Comparison of ENCODE assay signal across 21 cellular contexts in the genomic region with DNA sequence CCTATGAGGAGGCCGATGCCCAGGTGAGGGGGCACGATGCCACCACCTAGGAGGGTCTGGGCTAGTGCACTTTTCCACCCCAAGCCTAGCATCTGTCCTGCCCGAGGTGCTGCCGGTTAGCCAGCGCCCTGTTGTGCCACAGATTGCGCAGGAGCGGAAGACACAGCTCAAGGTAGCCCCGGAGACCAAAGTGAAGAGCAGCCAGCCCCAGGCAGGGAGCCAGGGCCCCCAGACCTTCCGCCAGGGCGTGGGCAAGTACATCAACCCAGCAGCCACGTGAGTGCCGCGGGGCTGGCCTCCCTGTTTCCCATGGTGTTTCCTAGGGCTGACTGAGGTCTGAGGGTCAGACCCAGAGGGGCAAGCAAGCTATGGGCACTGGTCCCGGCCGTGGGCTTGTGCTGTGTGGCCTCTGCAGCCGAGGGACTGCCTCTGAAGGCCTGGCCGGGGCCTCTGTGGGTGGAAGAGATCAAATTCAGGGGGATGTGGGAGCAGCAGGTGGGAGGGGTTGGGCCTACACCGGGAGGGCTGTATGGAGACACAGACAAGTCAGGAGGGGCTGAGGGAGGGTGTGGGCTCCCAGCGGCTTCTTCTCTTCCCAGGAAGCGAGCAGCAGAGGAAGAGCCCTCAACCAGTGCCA. TPM values are rescaled to one million over a fixed set of nuclear protein-coding genes. Genes with fewer than 3 reads are reported as not detected.
DNase-seq lines count a peak whose midpoint lies in the region; ATAC-seq, FAIRE-seq and TF ChIP-seq lines count a peak whose summit lies in the region.
"Had no signal": no experiment of that assay in that cellular context is flagged by ENCODE, and none has a peak within 500 bp of the region (broad histone marks: within the 10 kb centered on the region; RNA-seq: fewer than 3 reads in every experiment).

No MANE protein-coding gene starts in this region.

- peaks cover 13% of the 10 kb centered on the region for H4K20me1 ChIP-seq in K562 (replicated peaks; ENCODE audit: control insufficient read depth, insufficient read depth, low read length)

- H3K23ac ChIP-seq in neuronal stem cell (ENCODE audit: low read depth, low read length, poor library complexity): peak overlapping the region; percentile 99

- H3K27me3 ChIP-seq in K562 (ENCODE audit: control insufficient read depth in 2 of 2, insufficient read depth in 2 of 2, low read length in 2 of 2) (no peaks in the 10 kb centered on the region), neuronal stem cell (ENCODE audit: control insufficient read depth in 3 of 3, insufficient read depth in 3 of 3, low read depth in 1 of 3, low read length in 3 of 3) (no peaks in the 10 kb centered on the region)
- H3K27me3 ChIP-seq: BE2C had no signal

- in situ Hi-C loops in K562 (cut with MboI): no loop called here

- H3K4me3 ChIP-seq in K562 (no peak overlapping the region), neuronal stem cell (ENCODE audit: low read length in 2 of 2) (no peak overlapping the region)

- TF ChIP-seq RAD21 in K562 (CRISPR knock-in tag; conservative IDR thresholded peaks at IDR 0.05 in 1 of 2, IDR thresholded peaks at IDR 0.05 in 1 of 2): no peak

- H3K4me3 Mint-ChIP-seq in immature natural killer cell (no peak overlapping the region), WTC11 (no peak overlapping the region)
- H3K4me3 Mint-ChIP-seq: CD4-positive, alpha-beta T cell had no signal

- H2BK15ac ChIP-seq in neuronal stem cell (ENCODE audit: low read length): no peak overlapping the region

- H3K4me1 ChIP-seq in K562 (replicated peaks in 1 of 2; ENCODE audit: control insufficient read depth in 2 of 2, insufficient read depth in 2 of 2, low read length in 2 of 2): peaks cover 0 to 43% of the 10 kb centered on the region in 2 experiments; a peak in 2 of 5 replicates
- peaks cover 5 to 7% of the 10 kb centered on the region in 2 donors for H3K4me1 ChIP-seq in neuronal stem cell (ENCODE audit: control insufficient read depth in 2 of 2, insufficient read depth in 1 of 2, low read depth in 1 of 2, low read length in 2 of 2)
- H3K4me1 ChIP-seq: Caco-2 had no signal

- H3K27ac ChIP-seq in K562 (ENCODE audit: extremely low read depth, low read depth, low read length) (no peak overlapping the region), neuronal stem cell (replicated peaks; ENCODE audit: low read length) (no peak overlapping the region)
- H3K27ac ChIP-seq: KMS-11 had no signal

- H2AK5ac ChIP-seq in neuronal stem cell (ENCODE audit: low read depth, low read length): peak overlapping the region; percentile 37

- no peak for TF ChIP-seq POLR2A in K562 (conservative IDR thresholded peaks at IDR 0.05)

- H3K9me3 ChIP-seq in K562 (replicated peaks; ENCODE audit: control insufficient read depth, insufficient read depth, low read depth, low read length) (no peaks in the 10 kb centered on the region), neuronal stem cell (replicated peaks in 1 of 2; ENCODE audit: control insufficient read depth in 2 of 2, insufficient read depth in 1 of 2, low read depth in 1 of 2, low read length in 2 of 2) (no peaks in the 10 kb centered on the region)
- H3K9me3 ChIP-seq: BE2C, Caco-2 had no signal

- WGBS in K562 (ENCODE audit: insufficient coverage, low coverage, missing lambda C conversion rate): 85% methylated on average over 20 of the region's 20 CpGs
- no CpG with 5 or more reads among the region's 20 CpGs for WGBS in neuronal stem cell (ENCODE audit: extremely low coverage in 2 of 2, insufficient read length in 2 of 2, insufficient replicate concordance in 1 of 2), 2 donors

- H3K14ac ChIP-seq in neuronal stem cell (ENCODE audit: low read length): no peak overlapping the region

- no peak overlapping the region for H2BK120ac ChIP-seq in neuronal stem cell (ENCODE audit: low read depth, low read length)

- H3K4ac ChIP-seq in neuronal stem cell (ENCODE audit: low read length): no peak overlapping the region

- no peak for ATAC-seq in activated naive CD4-positive, alpha-beta T cell treated with anti-CD3 and anti-CD28 coated beads, Interleukin-2, amount 50 U/mL, for 72 hours
- ATAC-seq in K562 (no peak), WTC11 (no peak)
- ATAC-seq: HCT116, PC-3 had no signal

- no peak for TF ChIP-seq EP300 in K562 (IDR thresholded peaks at IDR 0.05; ENCODE audit: low read length)

- BruUV-seq in K562 (replicated peaks; lab: Mats Ljungman, UMichigan): no TSS peak

- no peaks in the 10 kb centered on the region for H3K79me2 ChIP-seq in K562 (ENCODE audit: control insufficient read depth, insufficient read depth, low read length)

- no peak for DNase-seq in activated naive CD4-positive, alpha-beta T cell treated with anti-CD3 and anti-CD28 coated beads, Interleukin-2, amount 50 U/mL, for 72 hours (ENCODE audit: low spot score in 2 of 2)
- DNase-seq in activated naive CD4-positive, alpha-beta T cell treated with anti-CD3 and anti-CD28 coated beads, Interleukin-2, amount 50 U/mL, for 16 hours: no peak
- peak in 1 of 4 experiments; percentile 64 for DNase-seq in K562 (ENCODE audit: extremely low read depth in 1 of 4, low spot score in 3 of 4)
- DNase-seq in immature natural killer cell: no peak
- no peak for DNase-seq in neuronal stem cell (ENCODE audit: low spot score)
- DNase-seq in WTC11 (ENCODE audit: low spot score): no peak
- DNase-seq in NCI-H1417 (lab: John Stamatoyannopoulos, UW): no peak
- DNase-seq in H4 (ENCODE audit: low spot score): no peak
- DNase-seq: BE2C; Caco-2; CD4-positive, alpha-beta T cell; GDM1; MV-4-11; NCI-H1417 treated with DMSO at 0.1 percent for 48 hours; NCI-H187 treated with DMSO at 0.1 percent for 48 hours; NCI-H226; NCI-H524 treated with DMSO at 0.1 percent for 48 hours; PC-3; RPMI8226 had no signal

- H3K79me1 ChIP-seq in neuronal stem cell (ENCODE audit: low read depth, low read length): peaks cover 10% of the 10 kb centered on the region

- H2BK5ac ChIP-seq in neuronal stem cell (ENCODE audit: low read length): peak overlapping the region; percentile 24

- H2BK12ac ChIP-seq in neuronal stem cell (ENCODE audit: low read length): peak overlapping the region; percentile 58

- H3K9me3 Mint-ChIP-seq in activated naive CD4-positive, alpha-beta T cell treated with anti-CD3 and anti-CD28 coated beads, Interleukin-2, amount 50 U/mL, for 72 hours: no peaks in the 10 kb centered on the region
- H3K9me3 Mint-ChIP-seq in immature natural killer cell: no peaks in the 10 kb centered on the region
- H3K9me3 Mint-ChIP-seq in WTC11: no peaks in the 10 kb centered on the region
- H3K9me3 Mint-ChIP-seq: CD4-positive, alpha-beta T cell had no signal

- H3K36me3 Mint-ChIP-seq in activated naive CD4-positive, alpha-beta T cell treated with anti-CD3 and anti-CD28 coated beads, Interleukin-2, amount 50 U/mL, for 72 hours: peaks cover 6 to 7% of the 10 kb centered on the region in 2 donors
- H3K36me3 Mint-ChIP-seq in immature natural killer cell: peaks cover 8 to 31% (median 9%) of the 10 kb centered on the region in 3 donors
- H3K36me3 Mint-ChIP-seq in WTC11: peaks cover 17% of the 10 kb centered on the region

- H3K36me3 ChIP-seq in K562 (ENCODE audit: control insufficient read depth, insufficient read depth, low read length): peaks cover 69% of the 10 kb centered on the region
- peaks cover 42 to 89% of the 10 kb centered on the region in 2 donors for H3K36me3 ChIP-seq in neuronal stem cell (replicated peaks in 1 of 2; ENCODE audit: control insufficient read depth in 2 of 2, insufficient read depth in 2 of 2, low read length in 2 of 2)

- H3K4me2 ChIP-seq in K562 (ENCODE audit: insufficient read depth, low read length) (no peak overlapping the region), neuronal stem cell (ENCODE audit: insufficient read depth, low read length, poor library complexity, severe bottlenecking) (no peak overlapping the region)
- H3K4me2 ChIP-seq: KMS-11 had no signal

- peak overlapping the region in 1 of 2 experiments; percentile 46; a peak in 2 of 4 replicates for H3K9ac ChIP-seq in K562 (ENCODE audit: insufficient read depth in 1 of 2, low read depth in 2 of 2, low read length in 2 of 2)
- no peak overlapping the region for H3K9ac ChIP-seq in neuronal stem cell (ENCODE audit: low read depth, low read length, poor library complexity)
- H3K9ac ChIP-seq: KMS-11 had no signal

- peak overlapping the region; percentile 17 for H4K8ac ChIP-seq in neuronal stem cell (ENCODE audit: low read depth, low read length)

- CTCF ChIA-PET in K562 (lab: Yijun Ruan, JAX; ENCODE audit: low intra/inter-chr PET ratio) (interaction anchor here (0.7 kb wide), 1 partner anchor 48 kb away, joined by 6 read pairs; no protein-coding TSS in a partner anchor), WTC11 (lab: Charles Lee) (interaction anchor here (0.6 to 2.2 kb wide), 2 partner anchors 243 to 258 kb away, joined by 3 to 5 read pairs; no protein-coding TSS in a partner anchor)

- peak overlapping the region; percentile 26 to 76 for H3K27ac Mint-ChIP-seq in activated naive CD4-positive, alpha-beta T cell treated with anti-CD3 and anti-CD28 coated beads, Interleukin-2, amount 50 U/mL, for 72 hours
- H3K27ac Mint-ChIP-seq in immature natural killer cell (peak overlapping the region in 4 of 6 donors; percentile 29 to 72 (median 55)), WTC11 (no peak overlapping the region)
- H3K27ac Mint-ChIP-seq: CD4-positive, alpha-beta T cell had no signal

- H2AFZ ChIP-seq in K562 (ENCODE audit: low read depth, low read length) (no peak overlapping the region), neuronal stem cell (ENCODE audit: low read length) (no peak overlapping the region)

- no peak for TF ChIP-seq CTCF in K562 (IDR thresholded peaks at IDR 0.05 in 2 of 3, conservative IDR thresholded peaks at IDR 0.05 in 1 of 3; ENCODE audit: insufficient read depth in 2 of 3, low read depth in 1 of 3, low read length in 3 of 3)
- TF ChIP-seq CTCF in WTC11 (IDR thresholded peaks at IDR 0.05): no peak

- H3K4me1 Mint-ChIP-seq in immature natural killer cell (peaks cover 15 to 20% of the 10 kb centered on the region in 2 donors), WTC11 (no peaks in the 10 kb centered on the region)

- FAIRE-seq in K562 (lab: Jason Lieb, UNC): no peak

- POLR2A ChIA-PET in K562 (lab: Yijun Ruan, JAX) (interaction anchor here (0.6 to 8.8 kb wide), 8 partner anchors 7 to 243 kb away, joined by 3 to 111 read pairs (median 4); a partner anchor contains a TSS), WTC11 (lab: Charles Lee) (no interaction called here)

- no peak overlapping the region for H4K91ac ChIP-seq in neuronal stem cell (ENCODE audit: low read depth, low read length, poor library complexity)

- peaks cover 3% of the 10 kb centered on the region for H3K9me1 ChIP-seq in K562 (ENCODE audit: control insufficient read depth, insufficient read depth, low read length)

- no peak overlapping the region for H3K18ac ChIP-seq in neuronal stem cell (ENCODE audit: low read length)

- intact Hi-C loops in K562 (cut with micrococcal nuclease): no loop called here

- H3K27me3 Mint-ChIP-seq in immature natural killer cell (ENCODE audit: low read depth in 3 of 3) (peaks cover 7 to 22% (median 11%) of the 10 kb centered on the region in 3 donors), WTC11 (ENCODE audit: low read depth) (no peaks in the 10 kb centered on the region)
- H3K27me3 Mint-ChIP-seq: CD4-positive, alpha-beta T cell had no signal

RNA-seq across cellular contexts. Expression of a gene that starts 29.1 kb away (rescaled TPM):
- total RNA-seq in activated naive CD4-positive, alpha-beta T cell treated with anti-CD3 and anti-CD28 coated beads, Interleukin-2, amount 50 U/mL, for 72 hours: 10 to 100 TPM; 33.9 to 50.5 TPM
- 1,132 and 1,539 TPM in 2 replicates for total RNA-seq in K562 (2011; cell fraction: chromatin; rRNA removed; ENCODE audit: low replicate concordance)
- total RNA-seq in K562 (2011; cell fraction: nucleolus; rRNA removed): 736 and 826 TPM in 2 replicates
- 718 and 814 TPM in 2 replicates for total RNA-seq in K562 (2011; cell fraction: nucleoplasm; rRNA removed)
- total RNA-seq in K562 (2014; rRNA removed): 174 and 195 TPM in 2 replicates
- total RNA-seq in K562 (2014; rRNA removed; fragmentation: Illumina TruSeq; extraction: Trizol): 104 and 115 TPM in 2 replicates
- total RNA-seq in K562 (2015; rRNA removed; fragmentation: Illumina TruSeq; extraction: Trizol): 170 and 172 TPM in 2 replicates
- total RNA-seq in K562 (2021): 251 and 267 TPM in 2 replicates
- 193 and 247 TPM in 2 replicates for polyA plus RNA-seq in K562 (2011; rRNA removed)
- polyA plus RNA-seq in K562 (2011; cell fraction: cytosol; rRNA removed): 143 and 211 TPM in 2 replicates
- 801 and 951 TPM in 2 replicates for polyA plus RNA-seq in K562 (2011; cell fraction: nucleus; rRNA removed)
- 185 and 193 TPM in 2 replicates for polyA plus RNA-seq in K562 (2012)
- 250 and 261 TPM in 2 replicates for polyA plus RNA-seq in K562 (2014; fragmentation: Illumina TruSeq; extraction: Trizol)
- 10 to 100 TPM; 13.2 to 28.8 TPM for polyA plus RNA-seq in K562 (2014; fragmentation: Nextera tagmentation; extraction: Ambion mirVana)
- 268 and 298 TPM in 2 replicates for polyA plus RNA-seq in K562 (2014; rRNA removed)
- polyA minus RNA-seq in K562 (2011; rRNA and poly(A)+ RNA removed): 228 and 271 TPM in 2 replicates
- polyA minus RNA-seq in K562 (2011; cell fraction: cytosol; rRNA and poly(A)+ RNA removed): 95.6 and 98.4 TPM in 2 replicates
- polyA minus RNA-seq in K562 (2011; cell fraction: nucleus; rRNA and poly(A)+ RNA removed): 325 and 509 TPM in 2 replicates
- 10 to 100 TPM; 13.9 to 54.6 (median 14.5) TPM for polyA plus RNA-seq in immature natural killer cell
- 23.0 TPM for polyA plus RNA-seq in neuronal stem cell (2013, experiment 1 of 2)
- 23.7 TPM for polyA plus RNA-seq in neuronal stem cell (2013, experiment 2 of 2)
- 35.6 to 47.5 TPM (median 37.4 TPM) in 3 replicates for total RNA-seq in WTC11 (2021)
- total RNA-seq in H4 (2014; rRNA removed; shearing (Covaris generic)): 8.6 and 12.9 TPM in 2 replicates

RNA-seq across cellular contexts. Expression of a gene that starts 40.7 kb away (rescaled TPM):
- total RNA-seq in activated naive CD4-positive, alpha-beta T cell treated with anti-CD3 and anti-CD28 coated beads, Interleukin-2, amount 50 U/mL, for 72 hours: 1 to 10 TPM; 2.4 to 4.9 TPM
- total RNA-seq in K562 (2011; cell fraction: chromatin; rRNA removed; ENCODE audit: low replicate concordance): 4.4 and 6.2 TPM in 2 replicates
- total RNA-seq in K562 (2011; cell fraction: nucleolus; rRNA removed): 3.0 TPM in 2 replicates
- 4.6 and 4.7 TPM in 2 replicates for total RNA-seq in K562 (2011; cell fraction: nucleoplasm; rRNA removed)
- total RNA-seq in K562 (2014; rRNA removed): 0.18 and 0.49 TPM in 2 replicates
- total RNA-seq in K562 (2014; rRNA removed; fragmentation: Illumina TruSeq; extraction: Trizol): 0.41 and 0.47 TPM in 2 replicates
- total RNA-seq in K562 (2015; rRNA removed; fragmentation: Illumina TruSeq; extraction: Trizol): 0.15 and 0.25 TPM in 2 replicates
- 0.53 and 0.54 TPM in 2 replicates for total RNA-seq in K562 (2021)
- polyA plus RNA-seq in K562 (2011; rRNA removed): 2.2 and 2.4 TPM in 2 replicates
- 0.63 and 1.4 TPM in 2 replicates for polyA plus RNA-seq in K562 (2011; cell fraction: cytosol; rRNA removed)
- 1.9 and 2.6 TPM in 2 replicates for polyA plus RNA-seq in K562 (2011; cell fraction: nucleus; rRNA removed)
- 0.59 and 4.0 TPM in 2 replicates for polyA plus RNA-seq in K562 (2012)
- polyA plus RNA-seq in K562 (2014; fragmentation: Illumina TruSeq; extraction: Trizol): 0.46 TPM in 2 replicates
- under 1 TPM; 0.07 to 0.10 TPM for polyA plus RNA-seq in K562 (2014; fragmentation: Nextera tagmentation; extraction: Ambion mirVana)
- 0.36 and 1.7 TPM in 2 replicates for polyA plus RNA-seq in K562 (2014; rRNA removed)
- polyA minus RNA-seq in K562 (2011; rRNA and poly(A)+ RNA removed): 1.4 and 3.0 TPM in 2 replicates
- 0.46 and 0.67 TPM in 2 replicates for polyA minus RNA-seq in K562 (2011; cell fraction: cytosol; rRNA and poly(A)+ RNA removed)
- 0.67 and 1.00 TPM in 2 replicates for polyA minus RNA-seq in K562 (2011; cell fraction: nucleus; rRNA and poly(A)+ RNA removed)
- polyA plus RNA-seq in immature natural killer cell: 100 to 1,000 TPM in 2 of 3 donors, 10 to 100 TPM in 1; 72.9 to 100 (median 100) TPM
- polyA plus RNA-seq in neuronal stem cell (2013, experiment 1 of 2): 27.0 TPM
- polyA plus RNA-seq in neuronal stem cell (2013, experiment 2 of 2): 27.1 TPM
- 7.7 to 17.7 TPM (median 15.5 TPM) in 3 replicates for total RNA-seq in WTC11 (2021)
- 0.52 and 0.64 TPM in 2 replicates for total RNA-seq in H4 (2014; rRNA removed; shearing (Covaris generic))

RNA-seq across cellular contexts. Expression of a gene that starts 52.8 kb away (rescaled TPM):
- 10 to 100 TPM; 25.3 to 27.8 TPM for total RNA-seq in activated naive CD4-positive, alpha-beta T cell treated with anti-CD3 and anti-CD28 coated beads, Interleukin-2, amount 50 U/mL, for 72 hours
- total RNA-seq in K562 (2011; cell fraction: chromatin; rRNA removed; ENCODE audit: low replicate concordance): 72.2 and 221 TPM in 2 replicates
- 489 and 555 TPM in 2 replicates for total RNA-seq in K562 (2011; cell fraction: nucleolus; rRNA removed)
- total RNA-seq in K562 (2011; cell fraction: nucleoplasm; rRNA removed): 263 and 279 TPM in 2 replicates
- total RNA-seq in K562 (2014; rRNA removed) (894 and 989 TPM in 2 replicates), K562 (2014; rRNA removed; fragmentation: Illumina TruSeq; extraction: Trizol) (41.9 and 82.9 TPM in 2 replicates), K562 (2015; rRNA removed; fragmentation: Illumina TruSeq; extraction: Trizol) (135 and 153 TPM in 2 replicates), K562 (2021) (551 and 557 TPM in 2 replicates), WTC11 (2021) (52.2 to 73.6 TPM (median 57.0 TPM) in 3 replicates)
- polyA plus RNA-seq in K562 (2011; rRNA removed) (124 and 218 TPM in 2 replicates), K562 (2014; fragmentation: Illumina TruSeq; extraction: Trizol) (33.8 and 82.2 TPM in 2 replicates), K562 (2014; fragmentation: Nextera tagmentation; extraction: Ambion mirVana) (10 to 100 TPM; 15.1 to 34.8 TPM), K562 (2014; rRNA removed) (666 and 827 TPM in 2 replicates), immature natural killer cell (100 to 1,000 TPM; 119 to 227 (median 178) TPM)
- 273 and 603 TPM in 2 replicates for polyA plus RNA-seq in K562 (2011; cell fraction: cytosol; rRNA removed)
- polyA plus RNA-seq in K562 (2011; cell fraction: nucleus; rRNA removed): 110 and 123 TPM in 2 replicates
- polyA plus RNA-seq in K562 (2012): 384 and 632 TPM in 2 replicates
- polyA minus RNA-seq in K562 (2011; rRNA and poly(A)+ RNA removed): 50.1 and 80.5 TPM in 2 replicates
- polyA minus RNA-seq in K562 (2011; cell fraction: cytosol; rRNA and poly(A)+ RNA removed): 107 and 114 TPM in 2 replicates
- polyA minus RNA-seq in K562 (2011; cell fraction: nucleus; rRNA and poly(A)+ RNA removed): 37.7 and 69.6 TPM in 2 replicates
- polyA plus RNA-seq in neuronal stem cell (2013, experiment 1 of 2): 9.6 TPM
- polyA plus RNA-seq in neuronal stem cell (2013, experiment 2 of 2): 9.4 TPM
- total RNA-seq in H4 (2014; rRNA removed; shearing (Covaris generic)): 33.6 and 38.7 TPM in 2 replicates
